Comparison of ENCODE assay signal across 17 cellular contexts in the genomic region with DNA sequence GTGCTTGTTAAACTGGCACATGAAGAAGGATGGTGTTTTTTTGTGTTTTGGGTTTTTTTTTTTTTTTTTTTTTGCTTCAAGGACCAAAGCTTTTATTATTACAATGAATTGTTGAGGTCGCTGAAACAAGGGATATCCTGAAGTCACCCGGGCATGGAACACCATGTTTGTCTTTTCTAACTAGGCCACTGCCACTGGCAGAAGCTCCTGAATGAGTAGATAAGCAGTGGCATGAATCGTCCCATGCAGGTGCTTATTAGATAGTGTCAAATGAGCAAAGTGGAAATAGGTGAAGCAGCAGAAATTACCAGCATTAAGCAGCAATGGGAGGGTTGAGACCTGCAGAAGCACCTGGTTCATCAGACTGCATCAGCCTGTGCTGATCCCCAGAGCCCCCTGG.
DNase-seq lines count a peak whose midpoint lies in the region; ATAC-seq and TF ChIP-seq lines count a peak whose summit lies in the region.
"Had no signal": no experiment of that assay in that cellular context is flagged by ENCODE, and none has a peak within 500 bp of the region (broad histone marks: within the 10 kb centered on the region; RNA-seq: fewer than 3 reads in every experiment).

No MANE protein-coding gene starts in this region.

- H3K4me2 ChIP-seq in mesendoderm (ENCODE audit: low read length) (no peak overlapping the region), GM23248 (ENCODE audit: unreplicated experiment) (no peak overlapping the region)

- H2AFZ ChIP-seq in GM23248: no peak overlapping the region

- no peaks in the 10 kb centered on the region for H3F3A ChIP-seq in GM23248 (ENCODE audit: insufficient read depth)

- no peak overlapping the region for H3K9ac ChIP-seq in mesendoderm (ENCODE audit: low read length)
- no peak overlapping the region for H3K9ac ChIP-seq in GM23248

- peak overlapping the region; percentile 82 for H3K27ac Mint-ChIP-seq in T-helper 2 cell treated with Interferon-gamma antibody and Interleukin-4, amounts not matched to agents 5 μg/mL and 100 μg/mL, for 36 hours
- peak overlapping the region; percentile 93 for H3K27ac Mint-ChIP-seq in CD8-positive, alpha-beta T cell
- H3K27ac Mint-ChIP-seq in activated T-helper 2 cell treated with anti-CD3 and anti-CD28 coated beads, Interferon-gamma antibody, Interleukin-2, Interleukin-4, amounts not matched to agents 10 μg/mL and 5 μg/mL and 100 μg/mL, durations not matched to agents 14 hours and 24 hours and 36 hours: peak overlapping the region; percentile 99
- peak overlapping the region; percentile 53 to 95 (median 86) for H3K27ac Mint-ChIP-seq in naive thymus-derived CD4-positive, alpha-beta T cell

- ATAC-seq in CD8-positive, alpha-beta T cell: no peak
- ATAC-seq in naive thymus-derived CD4-positive, alpha-beta T cell: no peak
- ATAC-seq: sciatic nerve had no signal

- intact Hi-C loops in CD8-positive, alpha-beta T cell (cut with DNase I, micrococcal nuclease): loop anchor here in 1 of 2 experiments (2.0 to 5.0 kb wide), 3 partner anchors 14 to 100 kb away; no protein-coding TSS in a partner anchor
- intact Hi-C loops in activated T-helper 2 cell treated with anti-CD3 and anti-CD28 coated beads, Interferon-gamma antibody, Interleukin-2, Interleukin-4, amounts not matched to agents 10 μg/mL and 5 μg/mL and 100 μg/mL, durations not matched to agents 14 hours and 24 hours and 36 hours (cut with micrococcal nuclease): no loop called here
- intact Hi-C loops in naive thymus-derived CD4-positive, alpha-beta T cell (cut with micrococcal nuclease): no loop called here

- H3K4me3 ChIP-seq in CD8-positive, alpha-beta T cell (ENCODE audit: low read depth, low read length): no peak overlapping the region
- no peak overlapping the region for H3K4me3 ChIP-seq in naive thymus-derived CD4-positive, alpha-beta T cell (ENCODE audit: low read length)
- no peak overlapping the region for H3K4me3 ChIP-seq in mesendoderm (ENCODE audit: low read length)
- no peak overlapping the region for H3K4me3 ChIP-seq in GM23248
- H3K4me3 ChIP-seq: MG63, SJSA1, tibial artery had no signal

- H2BK120ac ChIP-seq in mesendoderm (ENCODE audit: low read depth, low read length): no peak overlapping the region

- H3K79me2 ChIP-seq in mesendoderm (ENCODE audit: control insufficient read depth, insufficient read depth, low read length) (no peaks in the 10 kb centered on the region), GM23248 (ENCODE audit: insufficient read depth) (no peaks in the 10 kb centered on the region)

- no peak for DNase-seq in T-helper 2 cell treated with Interferon-gamma antibody and Interleukin-4, amounts not matched to agents 5 μg/mL and 100 μg/mL, for 36 hours (ENCODE audit: low spot score)
- DNase-seq in T-helper 2 cell: no peak
- no peak for DNase-seq in CD8-positive, alpha-beta T cell
- DNase-seq in activated T-helper 2 cell treated with anti-CD3 and anti-CD28 coated beads, Interferon-gamma antibody, Interleukin-2, Interleukin-4, amounts not matched to agents 10 μg/mL and 5 μg/mL and 100 μg/mL, durations not matched to agents 14 hours and 24 hours and 36 hours (ENCODE audit: low spot score): no peak
- DNase-seq in naive thymus-derived CD4-positive, alpha-beta T cell: no peak
- no peak for DNase-seq in hippocampal formation (lab: John Stamatoyannopoulos, UW)
- DNase-seq in mesendoderm: no peak
- no peak for DNase-seq in GM23248
- DNase-seq: HCEC 1CT; MG63; NCI-H1930; NCI-H510A treated with DMSO at 0.1 percent for 48 hours; stimulated activated CD4-positive, alpha-beta T cell treated with anti-CD3 and anti-CD28 coated beads, Interleukin-2, amount 100 ng/mL, for 24 hours; tibial artery had no signal

- H3K4ac ChIP-seq in mesendoderm (ENCODE audit: low read depth, low read length): no peak overlapping the region

- no peaks in the 10 kb centered on the region for H3K79me1 ChIP-seq in mesendoderm (ENCODE audit: low read length)

- H3K23ac ChIP-seq in mesendoderm (ENCODE audit: low read length): no peak overlapping the region

- no peaks in the 10 kb centered on the region for H3K27me3 Mint-ChIP-seq in T-helper 2 cell treated with Interferon-gamma antibody and Interleukin-4, amounts not matched to agents 5 μg/mL and 100 μg/mL, for 36 hours (ENCODE audit: low read depth)
- H3K27me3 Mint-ChIP-seq in CD8-positive, alpha-beta T cell (ENCODE audit: low read depth): no peaks in the 10 kb centered on the region
- no peaks in the 10 kb centered on the region for H3K27me3 Mint-ChIP-seq in activated T-helper 2 cell treated with anti-CD3 and anti-CD28 coated beads, Interferon-gamma antibody, Interleukin-2, Interleukin-4, amounts not matched to agents 10 μg/mL and 5 μg/mL and 100 μg/mL, durations not matched to agents 14 hours and 24 hours and 36 hours (ENCODE audit: low read depth)
- no peaks in the 10 kb centered on the region for H3K27me3 Mint-ChIP-seq in naive thymus-derived CD4-positive, alpha-beta T cell

- H3K9me3 Mint-ChIP-seq in T-helper 2 cell treated with Interferon-gamma antibody and Interleukin-4, amounts not matched to agents 5 μg/mL and 100 μg/mL, for 36 hours: no peaks in the 10 kb centered on the region
- no peaks in the 10 kb centered on the region for H3K9me3 Mint-ChIP-seq in CD8-positive, alpha-beta T cell
- H3K9me3 Mint-ChIP-seq in activated T-helper 2 cell treated with anti-CD3 and anti-CD28 coated beads, Interferon-gamma antibody, Interleukin-2, Interleukin-4, amounts not matched to agents 10 μg/mL and 5 μg/mL and 100 μg/mL, durations not matched to agents 14 hours and 24 hours and 36 hours: no peaks in the 10 kb centered on the region
- H3K9me3 Mint-ChIP-seq in naive thymus-derived CD4-positive, alpha-beta T cell: peaks cover 0 to 2% (median 0%) of the 10 kb centered on the region in 11 donors

- no peak overlapping the region for H4K8ac ChIP-seq in mesendoderm (ENCODE audit: low read depth, low read length)

- H3K4me1 Mint-ChIP-seq in T-helper 2 cell treated with Interferon-gamma antibody and Interleukin-4, amounts not matched to agents 5 μg/mL and 100 μg/mL, for 36 hours (ENCODE audit: low read depth): peaks cover 83% of the 10 kb centered on the region
- peaks cover 96% of the 10 kb centered on the region for H3K4me1 Mint-ChIP-seq in CD8-positive, alpha-beta T cell (ENCODE audit: low read depth)
- peaks cover 87% of the 10 kb centered on the region for H3K4me1 Mint-ChIP-seq in activated T-helper 2 cell treated with anti-CD3 and anti-CD28 coated beads, Interferon-gamma antibody, Interleukin-2, Interleukin-4, amounts not matched to agents 10 μg/mL and 5 μg/mL and 100 μg/mL, durations not matched to agents 14 hours and 24 hours and 36 hours (ENCODE audit: low read depth)
- peaks cover 78 to 100% (median 96%) of the 10 kb centered on the region in 7 donors for H3K4me1 Mint-ChIP-seq in naive thymus-derived CD4-positive, alpha-beta T cell

- no peak for TF ChIP-seq CTCF in CD8-positive, alpha-beta T cell (IDR thresholded peaks at IDR 0.05)

- H4K5ac ChIP-seq in mesendoderm (ENCODE audit: low read length): no peak overlapping the region

- H3K36me3 Mint-ChIP-seq in T-helper 2 cell treated with Interferon-gamma antibody and Interleukin-4, amounts not matched to agents 5 μg/mL and 100 μg/mL, for 36 hours (ENCODE audit: low read depth): peaks cover 82% of the 10 kb centered on the region
- H3K36me3 Mint-ChIP-seq in CD8-positive, alpha-beta T cell: peaks cover 88% of the 10 kb centered on the region
- H3K36me3 Mint-ChIP-seq in activated T-helper 2 cell treated with anti-CD3 and anti-CD28 coated beads, Interferon-gamma antibody, Interleukin-2, Interleukin-4, amounts not matched to agents 10 μg/mL and 5 μg/mL and 100 μg/mL, durations not matched to agents 14 hours and 24 hours and 36 hours (ENCODE audit: low read depth): peaks cover 97% of the 10 kb centered on the region
- H3K36me3 Mint-ChIP-seq in naive thymus-derived CD4-positive, alpha-beta T cell: peaks cover 7 to 59% (median 35%) of the 10 kb centered on the region in 5 donors

- H3K4me1 ChIP-seq in CD8-positive, alpha-beta T cell (ENCODE audit: insufficient read depth, low read length): peaks cover 99% of the 10 kb centered on the region
- peaks cover 81 to 86% of the 10 kb centered on the region in 2 donors for H3K4me1 ChIP-seq in naive thymus-derived CD4-positive, alpha-beta T cell (ENCODE audit: control insufficient read depth in 2 of 2, insufficient read depth in 2 of 2, low read length in 2 of 2)
- H3K4me1 ChIP-seq in mesendoderm (ENCODE audit: control insufficient read depth, low read depth, low read length) (no peaks in the 10 kb centered on the region), GM23248 (ENCODE audit: insufficient read depth) (no peaks in the 10 kb centered on the region)
- H3K4me1 ChIP-seq: SJSA1 had no signal

- H3K9me2 ChIP-seq in GM23248 (ENCODE audit: insufficient read depth): no peaks in the 10 kb centered on the region

- POLR2A ChIA-PET in CD8-positive, alpha-beta T cell (lab: Charles Lee): interaction anchor here (0.9 to 2.9 kb wide), 4 partner anchors 10 to 67 kb away, joined by 3 to 9 read pairs (median 4); no protein-coding TSS in a partner anchor
- POLR2A ChIA-PET in naive thymus-derived CD4-positive, alpha-beta T cell (lab: Charles Lee): no interaction called here

- H3K36me3 ChIP-seq in CD8-positive, alpha-beta T cell (ENCODE audit: insufficient read depth, low read length): peaks cover 18% of the 10 kb centered on the region
- peaks cover 0 to 55% (median 5%) of the 10 kb centered on the region in 3 experiments for H3K36me3 ChIP-seq in naive thymus-derived CD4-positive, alpha-beta T cell (ENCODE audit: control insufficient read depth in 2 of 3, insufficient read depth in 3 of 3, low read length in 3 of 3)
- H3K36me3 ChIP-seq in mesendoderm (ENCODE audit: control insufficient read depth, insufficient read depth, low read length) (no peaks in the 10 kb centered on the region), GM23248 (ENCODE audit: low read depth) (no peaks in the 10 kb centered on the region)
- H3K36me3 ChIP-seq: MG63, SJSA1 had no signal

- no peaks in the 10 kb centered on the region for H3K9me3 ChIP-seq in CD8-positive, alpha-beta T cell (ENCODE audit: low read length)
- H3K9me3 ChIP-seq in naive thymus-derived CD4-positive, alpha-beta T cell (ENCODE audit: control insufficient read depth in 2 of 3, low read length in 3 of 3): no peaks in the 10 kb centered on the region
- H3K9me3 ChIP-seq in GM23248 (ENCODE audit: low read depth): no peaks in the 10 kb centered on the region
- H3K9me3 ChIP-seq: MG63, SJSA1, tibial artery had no signal

- H4K20me1 ChIP-seq in GM23248 (ENCODE audit: insufficient read depth): no peaks in the 10 kb centered on the region

- no peak overlapping the region for H3K56ac ChIP-seq in mesendoderm (ENCODE audit: low read length)

- H2BK15ac ChIP-seq in mesendoderm (replicated peaks; ENCODE audit: low read depth): no peak overlapping the region

- no peak overlapping the region for H2BK5ac ChIP-seq in mesendoderm (ENCODE audit: low read length)

- no peak overlapping the region for H3K27ac ChIP-seq in CD8-positive, alpha-beta T cell (ENCODE audit: low read depth, low read length)
- peak overlapping the region; percentile 70 for H3K27ac ChIP-seq in naive thymus-derived CD4-positive, alpha-beta T cell (ENCODE audit: low read depth, low read length)
- H3K27ac ChIP-seq in mesendoderm (ENCODE audit: low read depth, low read length) (no peak overlapping the region), GM23248 (no peak overlapping the region)
- H3K27ac ChIP-seq: epithelial cell of prostate, SJSA1, tibial artery had no signal

- no peak overlapping the region for H3K4me3 Mint-ChIP-seq in T-helper 2 cell treated with Interferon-gamma antibody and Interleukin-4, amounts not matched to agents 5 μg/mL and 100 μg/mL, for 36 hours
- peak overlapping the region; percentile 46 for H3K4me3 Mint-ChIP-seq in CD8-positive, alpha-beta T cell
- H3K4me3 Mint-ChIP-seq in activated T-helper 2 cell treated with anti-CD3 and anti-CD28 coated beads, Interferon-gamma antibody, Interleukin-2, Interleukin-4, amounts not matched to agents 10 μg/mL and 5 μg/mL and 100 μg/mL, durations not matched to agents 14 hours and 24 hours and 36 hours (ENCODE audit: low read depth): peak overlapping the region; percentile 31
- H3K4me3 Mint-ChIP-seq in naive thymus-derived CD4-positive, alpha-beta T cell: peak overlapping the region in 9 of 10 donors; percentile 16 to 86 (median 56)

- WGBS in mesendoderm (ENCODE audit: extremely low coverage, insufficient coverage, low lambda C conversion rate): no CpG with 5 or more reads among the region's 3 CpGs
- 55 to 57% methylated on average over 3 of the region's 3 CpGs for WGBS in GM23248 (ENCODE audit: low coverage in 1 of 2, low lambda C conversion rate in 2 of 2, missing lambda C conversion rate in 2 of 2), 2 experiments

- CTCF ChIA-PET in CD8-positive, alpha-beta T cell (lab: Charles Lee): interaction anchor here (1.3 kb wide), 1 partner anchor 49 kb away, joined by 4 read pairs; no protein-coding TSS in a partner anchor
- CTCF ChIA-PET in naive thymus-derived CD4-positive, alpha-beta T cell (lab: Charles Lee): interaction anchor here (0.9 kb wide), 1 partner anchor 15 kb away, joined by 3 read pairs; no protein-coding TSS in a partner anchor

- no peaks in the 10 kb centered on the region for H3K27me3 ChIP-seq in CD8-positive, alpha-beta T cell (ENCODE audit: insufficient read depth, low read length)
- H3K27me3 ChIP-seq in naive thymus-derived CD4-positive, alpha-beta T cell (ENCODE audit: control insufficient read depth in 2 of 2, insufficient read depth in 2 of 2, low read length in 2 of 2): no peaks in the 10 kb centered on the region
- H3K27me3 ChIP-seq in mesendoderm (ENCODE audit: insufficient read depth, low read length, poor library complexity) (no peaks in the 10 kb centered on the region), GM23248 (replicated peaks; ENCODE audit: insufficient read depth) (no peaks in the 10 kb centered on the region)
- H3K27me3 ChIP-seq: MG63, tibial artery had no signal

- no peak overlapping the region for H2AK5ac ChIP-seq in mesendoderm (ENCODE audit: low read length)

- in situ Hi-C loops in GM23248 (cut with MboI): no loop called here

- no peak overlapping the region for H3K18ac ChIP-seq in mesendoderm (ENCODE audit: low read length)
